Comparison of ENCODE assay signal across 32 cellular contexts in genomic region chr10:130061760-130062159, GRCh38. TPM values are rescaled to one million over a fixed set of nuclear protein-coding genes. Genes with fewer than 3 reads are reported as not detected.
"Had no signal": no experiment of that assay in that cellular context is flagged by ENCODE, and none has a peak within 500 bp of the region (broad histone marks: within the 10 kb centered on the region; RNA-seq: fewer than 3 reads in every experiment).

No MANE protein-coding gene starts in this region.

- H3K4me1 ChIP-seq: lower lobe of right lung, parathyroid adenoma, right atrium auricular region, right lobe of liver, suprapubic skin, tibial artery, upper lobe of right lung had no signal

- H3K4me2 ChIP-seq: hepatocyte, smooth muscle cell had no signal

- H3K27me3 ChIP-seq: heart right ventricle, hepatocyte, neutrophil, right atrium auricular region, right lobe of liver, suprapubic skin, tibial artery, upper lobe of right lung had no signal

- H3K9me3 ChIP-seq: heart right ventricle, lower lobe of right lung, neutrophil, right atrium auricular region, right lobe of liver, suprapubic skin, thoracic aorta, tibial artery, upper lobe of right lung had no signal

- H3K27ac ChIP-seq: heart right ventricle, hepatocyte, lower lobe of right lung, neutrophil, parathyroid adenoma, right atrium auricular region, right lobe of liver, suprapubic skin, thoracic aorta, tibial artery, upper lobe of right lung had no signal

- H3K4me1 Mint-ChIP-seq: nephron had no signal

- ATAC-seq: heart right ventricle; left cardiac atrium; left lobe of liver; lower lobe of right lung; naive thymus-derived CD8-positive, alpha-beta T cell; right lobe of liver; stimulated activated naive B cell treated with anti-CD40 and anti-IgM and Interleukin-4, amounts not matched to agents 10 μg/mL and 1 μg/mL and 100 μg/mL, for 72 hours; stimulated activated naive CD8-positive, alpha-beta T cell treated with anti-CD3 and anti-CD28 coated beads, Interleukin-15, Interleukin-2, amounts not matched to agents 100 U/mL and 50 U/mL, for 24 hours; upper lobe of right lung had no signal

- DNase-seq: heart right ventricle; islet precursor cell; kidney glomerular epithelial cell; left cardiac atrium; lower lobe of right lung; mammary epithelial cell; mesenchymal stem cell; naive thymus-derived CD8-positive, alpha-beta T cell; occipital lobe; right lobe of liver; stimulated activated CD4-positive, alpha-beta T cell treated with anti-CD3 and anti-CD28 coated beads, Interleukin-1b, Interleukin-23, amount 100 ng/mL, for 48 hours; stimulated activated CD4-positive, alpha-beta T cell treated with anti-CD3 and anti-CD28 coated beads, Interleukin-2, amount 100 ng/mL, for 48 hours; stimulated activated CD4-positive, alpha-beta T cell treated with anti-CD3 and anti-CD28 coated beads, Interleukin-4, amount 100 ng/mL, for 4 hours; stimulated activated CD8-positive, alpha-beta memory T cell treated with anti-CD3 and anti-CD28 coated beads, Interleukin-4, amount 100 ng/mL, for 48 hours; stimulated activated naive B cell treated with anti-CD40 and anti-IgM and Interleukin-4, amounts not matched to agents 10 μg/mL and 1 μg/mL and 100 μg/mL, for 72 hours; stimulated activated naive CD8-positive, alpha-beta T cell treated with anti-CD3 and anti-CD28 coated beads, Interleukin-15, Interleukin-2, amounts not matched to agents 100 U/mL and 50 U/mL, for 24 hours; trophoblast cell; upper lobe of right lung had no signal

- H3K36me3 ChIP-seq: lower lobe of right lung, neutrophil, right atrium auricular region, right lobe of liver, suprapubic skin, upper lobe of right lung had no signal

- FAIRE-seq: urothelium cell line had no signal

- H3K4me3 Mint-ChIP-seq: naive thymus-derived CD8-positive, alpha-beta T cell; nephron; neural crest cell; stimulated activated naive B cell treated with anti-CD40 and anti-IgM and Interleukin-4, amounts not matched to agents 10 μg/mL and 1 μg/mL and 100 μg/mL, for 72 hours had no signal

- H3K27me3 Mint-ChIP-seq: naive thymus-derived CD8-positive, alpha-beta T cell; progenitor cell of endocrine pancreas; stimulated activated naive B cell treated with anti-CD40 and anti-IgM and Interleukin-4, amounts not matched to agents 10 μg/mL and 1 μg/mL and 100 μg/mL, for 72 hours had no signal

- H3K4me3 ChIP-seq: heart right ventricle, hepatocyte, lower lobe of right lung, right atrium auricular region, right lobe of liver, smooth muscle cell, suprapubic skin, thoracic aorta, tibial artery, upper lobe of right lung had no signal

- H3K27ac Mint-ChIP-seq: naive thymus-derived CD8-positive, alpha-beta T cell; nephron; progenitor cell of endocrine pancreas; stimulated activated naive B cell treated with anti-CD40 and anti-IgM and Interleukin-4, amounts not matched to agents 10 μg/mL and 1 μg/mL and 100 μg/mL, for 72 hours had no signal

- H3K9me3 Mint-ChIP-seq: neural crest cell; stimulated activated naive B cell treated with anti-CD40 and anti-IgM and Interleukin-4, amounts not matched to agents 10 μg/mL and 1 μg/mL and 100 μg/mL, for 72 hours had no signal

- H3K9ac ChIP-seq: parathyroid adenoma had no signal

RNA-seq across cellular contexts. Expression of gene C10orf143, which starts 48.9 kb away (rescaled TPM):
- total RNA-seq: skeletal muscle tissue, smooth muscle cell, thoracic aorta had no signal
